In genomic region chr1:181559142-181559541, GRCh38 we compare ENCODE assay signal across 8 cellular contexts.
"Had no signal": no experiment of that assay in that cellular context is flagged by ENCODE, and none has a peak within 500 bp of the region (broad histone marks: within the 10 kb centered on the region; RNA-seq: fewer than 3 reads in every experiment).

No MANE protein-coding gene starts in this region.

- H3K4me1 ChIP-seq: HAP-1 had no signal

- H3K9me3 ChIP-seq: HAP-1 had no signal

- DNase-seq: GOT3, H7, HFFc6, IMR-90 had no signal

- ATAC-seq: HCT116, K562 had no signal

- H3K4me3 ChIP-seq: HAP-1, K562 had no signal

- H3K27ac Mint-ChIP-seq: HFFc6 had no signal

- H3K4me3 Mint-ChIP-seq: HFFc6 had no signal

- H3K36me3 ChIP-seq: HAP-1 had no signal

- H3K27ac ChIP-seq: KMS-11 had no signal
